In genomic region chr6:98831057-98832031, GRCh38 we compare ENCODE assay signal across 10 cellular contexts. TPM values are rescaled to one million over a fixed set of nuclear protein-coding genes. Genes with fewer than 3 reads are reported as not detected.
A peak's percentile ranks its signal among the peaks of the same experiment; 100 is the strongest.
DNase-seq lines count a peak whose midpoint lies in the region; ATAC-seq and TF ChIP-seq lines count a peak whose summit lies in the region.
"Had no signal": no experiment of that assay in that cellular context is flagged by ENCODE, and none has a peak within 500 bp of the region (broad histone marks: within the 10 kb centered on the region; RNA-seq: fewer than 3 reads in every experiment).

No MANE protein-coding gene starts in this region.

- DNase-seq in cardiac muscle cell (ENCODE audit: low read depth in 1 of 2, low spot score in 1 of 2): peak in 1 of 2 donors; percentile 20
- DNase-seq in cardiac septum (ENCODE audit: low spot score): no peak
- no peak for DNase-seq in WERI-Rb-1
- peak; percentile 43 for DNase-seq in iPS-NIHi11 (ENCODE audit: low spot score)
- no peak for DNase-seq in suprapubic skin (ENCODE audit: low spot score in 2 of 2)
- no peak for DNase-seq in sciatic nerve (ENCODE audit: low spot score)
- DNase-seq: sigmoid colon had no signal

- H3K27ac ChIP-seq in cardiac muscle cell: no peak overlapping the region
- no peak overlapping the region for H3K27ac ChIP-seq in WERI-Rb-1
- H3K27ac ChIP-seq in suprapubic skin: no peak overlapping the region
- H3K27ac ChIP-seq: sigmoid colon had no signal

- H3K9me3 ChIP-seq in cardiac muscle cell (ENCODE audit: low read depth) (no peaks in the 10 kb centered on the region), WERI-Rb-1 (ENCODE audit: severe bottlenecking) (no peaks in the 10 kb centered on the region), suprapubic skin (no peaks in the 10 kb centered on the region)
- H3K9me3 ChIP-seq: sigmoid colon had no signal

- no peak for TF ChIP-seq POLR2A in suprapubic skin (IDR thresholded peaks at IDR 0.05)

- H3K36me3 ChIP-seq in cardiac muscle cell (no peaks in the 10 kb centered on the region), WERI-Rb-1 (no peaks in the 10 kb centered on the region), suprapubic skin (no peaks in the 10 kb centered on the region)
- H3K36me3 ChIP-seq: sigmoid colon had no signal

- 7% methylated on average over 18 of the region's 62 CpGs for WGBS in suprapubic skin

- intact Hi-C loops in cardiac septum (cut with DNase I) (no loop called here), sciatic nerve (cut with DNase I) (no loop called here)

- TF ChIP-seq CTCF in cardiac muscle cell (IDR thresholded peaks at IDR 0.05; ENCODE audit: low read depth, low read length) (no peak), WERI-Rb-1 (IDR thresholded peaks at IDR 0.05; ENCODE audit: low read depth, low read length) (no peak), suprapubic skin (IDR thresholded peaks at IDR 0.05) (no peak)

- ATAC-seq in sciatic nerve (no peak), HG02588 (IDR thresholded peaks at IDR 0.05; ENCODE audit: unreplicated experiment) (no peak), HG03469 (IDR thresholded peaks at IDR 0.05; ENCODE audit: unreplicated experiment) (no peak)
- ATAC-seq: activated CD4-positive, CD25-positive, alpha-beta regulatory T cell treated with anti-CD3 and anti-CD28 coated beads, Interleukin-2, amount 50 U/mL, for 24 hours had no signal

- no peak for TF ChIP-seq EP300 in suprapubic skin (IDR thresholded peaks at IDR 0.05)

- H3K27me3 ChIP-seq in cardiac muscle cell (peaks cover 92% of the 10 kb centered on the region), WERI-Rb-1 (ENCODE audit: insufficient read depth, low read depth, severe bottlenecking) (peaks cover 88% of the 10 kb centered on the region), suprapubic skin (peaks cover 96% of the 10 kb centered on the region)

- H3K4me1 ChIP-seq in cardiac muscle cell (ENCODE audit: low read depth) (peaks cover 17% of the 10 kb centered on the region), suprapubic skin (peaks cover 63% of the 10 kb centered on the region)

- H3K4me3 ChIP-seq in cardiac muscle cell (peak overlapping the region; percentile 55), WERI-Rb-1 (ENCODE audit: low read depth, low read length) (peak overlapping the region; percentile 55), suprapubic skin (peak overlapping the region; percentile 5)

RNA-seq across cellular contexts. Expression of gene POU3F2, which starts 3.0 kb away (rescaled TPM):
- 0.48 and 1.3 TPM in 2 replicates for total RNA-seq in cardiac muscle cell
- 0.12 and 0.32 TPM in 2 replicates for polyA plus RNA-seq in cardiac muscle cell
- 0.08 TPM for total RNA-seq in cardiac septum
- total RNA-seq in suprapubic skin: not detected
- 9.2 TPM for total RNA-seq in sciatic nerve
- total RNA-seq: sigmoid colon had no signal
- polyA plus RNA-seq: sigmoid colon had no signal

Comparison
In these comparisons a context has a peak if more than half of its experiments do, and no peak if none do; other contexts are left out.
1. H3K4me3 ChIP-seq: peak in every context shown above with its lines; median percentile 55 in cardiac muscle cell; 55 in WERI-Rb-1; 5 in suprapubic skin.